19 cellular contexts compared by ENCODE assay signal in the genomic region with DNA sequence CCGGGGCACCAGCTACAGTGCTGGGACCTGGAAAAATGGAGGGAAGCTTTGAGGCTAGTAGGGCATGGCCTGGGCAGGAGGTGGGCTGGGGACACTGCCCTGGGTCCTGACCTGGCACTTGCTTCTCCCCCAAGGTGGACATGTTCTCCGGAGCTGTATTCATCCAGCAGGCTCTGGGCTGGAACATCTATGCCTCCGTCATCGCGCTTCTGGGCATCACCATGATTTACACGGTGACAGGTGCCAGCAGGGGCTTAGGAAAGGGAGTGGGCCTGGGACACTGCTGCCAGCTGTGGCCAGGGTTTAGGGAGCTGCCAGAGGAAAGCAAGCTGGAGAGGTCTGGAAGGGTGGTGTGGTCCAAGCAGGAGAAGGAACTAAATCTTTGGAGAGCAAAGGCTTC. TPM values are rescaled to one million over a fixed set of nuclear protein-coding genes. Genes with fewer than 3 reads are reported as not detected.
DNase-seq lines count a peak whose midpoint lies in the region; ATAC-seq and TF ChIP-seq lines count a peak whose summit lies in the region.
"Had no signal": no experiment of that assay in that cellular context is flagged by ENCODE, and none has a peak within 500 bp of the region (broad histone marks: within the 10 kb centered on the region; RNA-seq: fewer than 3 reads in every experiment).

No MANE protein-coding gene starts in this region.

- peaks cover 0 to 23% (median 8%) of the 10 kb centered on the region in 11 experiments; a peak in 11 of 22 replicates for H3K27me3 ChIP-seq in BLaER1 treated with 17β-estradiol and CSF1 and Interleukin-3, amounts not matched to agents 10 nM and 100 nM
- H3K27me3 ChIP-seq in CD8-positive, alpha-beta T cell (ENCODE audit: insufficient read depth, low read length), result no peaks in the 10 kb centered on the region
- H3K27me3 ChIP-seq in body of pancreas, result no peaks in the 10 kb centered on the region
- H3K27me3 ChIP-seq: adrenal gland had no signal

- no peaks in the 10 kb centered on the region for H3K9me3 ChIP-seq in BLaER1 treated with 17β-estradiol and CSF1 and Interleukin-3, amounts not matched to agents 10 nM and 100 nM (replicated peaks in 1 of 11)
- H3K9me3 ChIP-seq in CD8-positive, alpha-beta T cell (ENCODE audit: low read length), result no peaks in the 10 kb centered on the region
- H3K9me3 ChIP-seq in body of pancreas, result no peaks in the 10 kb centered on the region
- H3K9me3 ChIP-seq: adrenal gland, psoas muscle had no signal

- H3K27ac Mint-ChIP-seq in CD8-positive, alpha-beta T cell, result no peak overlapping the region
- peak overlapping the region in 1 of 2 donors; percentile 51 for H3K27ac Mint-ChIP-seq in effector memory CD8-positive, alpha-beta T cell
- peak overlapping the region in 1 of 3 experiments; percentile 31 for H3K27ac Mint-ChIP-seq in nephron
- H3K27ac Mint-ChIP-seq: activated CD4-positive, alpha-beta T cell treated with anti-CD3 and anti-CD28 coated beads, Interleukin-2, amount 10 ng/mL, durations not matched to agents 24 days and 14 days; activated CD8-positive, alpha-beta memory T cell treated with anti-CD3 and anti-CD28 coated beads, Interleukin-2, amount 10 ng/mL, durations not matched to agents 7 days and 5 days had no signal

- H3K9me3 Mint-ChIP-seq in CD8-positive, alpha-beta T cell, result no peaks in the 10 kb centered on the region
- no peaks in the 10 kb centered on the region for H3K9me3 Mint-ChIP-seq in effector memory CD8-positive, alpha-beta T cell
- no peaks in the 10 kb centered on the region for H3K9me3 Mint-ChIP-seq in nephron
- H3K9me3 Mint-ChIP-seq: activated CD4-positive, alpha-beta T cell treated with anti-CD3 and anti-CD28 coated beads, Interleukin-2, amount 10 ng/mL, durations not matched to agents 24 days and 14 days had no signal

- peaks cover 25 to 51% (median 42%) of the 10 kb centered on the region in 10 experiments for H3K4me1 ChIP-seq in BLaER1 treated with 17β-estradiol and CSF1 and Interleukin-3, amounts not matched to agents 10 nM and 100 nM
- peaks cover 16% of the 10 kb centered on the region for H3K4me1 ChIP-seq in CD8-positive, alpha-beta T cell (ENCODE audit: insufficient read depth, low read length)
- peaks cover 28% of the 10 kb centered on the region for H3K4me1 ChIP-seq in body of pancreas

- no peak overlapping the region for H3K27ac ChIP-seq in BLaER1 treated with 17β-estradiol and CSF1 and Interleukin-3, amounts not matched to agents 10 nM and 100 nM
- no peak overlapping the region for H3K27ac ChIP-seq in CD8-positive, alpha-beta T cell (ENCODE audit: low read depth, low read length)
- H3K27ac ChIP-seq in caudate nucleus (ENCODE audit: low read depth, low read length) (no peak overlapping the region), body of pancreas (no peak overlapping the region)
- H3K27ac ChIP-seq: adrenal gland, psoas muscle had no signal

- TF ChIP-seq CTCF in CD8-positive, alpha-beta T cell (IDR thresholded peaks at IDR 0.05), result no peak
- TF ChIP-seq CTCF in nephron (IDR thresholded peaks at IDR 0.05; ENCODE audit: unreplicated experiment in 3 of 3) (no peak), body of pancreas (IDR thresholded peaks at IDR 0.05) (no peak)

- TF ChIP-seq POLR2A in GM18505 (IDR thresholded peaks at IDR 0.05; ENCODE audit: borderline replicate concordance, extremely low read depth, insufficient read depth, insufficient read length) (no peak), body of pancreas (IDR thresholded peaks at IDR 0.05) (no peak)

- no peak for DNase-seq in CD8-positive, alpha-beta T cell
- DNase-seq in effector memory CD8-positive, alpha-beta T cell, result no peak
- DNase-seq in caudate nucleus (lab: John Stamatoyannopoulos, UW), result no peak
- no peak for DNase-seq in body of pancreas
- DNase-seq: activated CD4-positive, alpha-beta T cell treated with anti-CD3 and anti-CD28 coated beads, Interleukin-2, amount 10 ng/mL, durations not matched to agents 24 days and 14 days; activated CD8-positive, alpha-beta memory T cell treated with anti-CD3 and anti-CD28 coated beads, Interleukin-2, amount 10 ng/mL, durations not matched to agents 7 days and 5 days; adrenal gland; KG1; left cardiac atrium; NCI-H1436 treated with DMSO at 0.1 percent for 48 hours; SW 1271 had no signal

- peaks cover 0 to 40% (median 7%) of the 10 kb centered on the region in 11 experiments; a peak in 9 of 22 replicates for H4K20me1 ChIP-seq in BLaER1 treated with 17β-estradiol and CSF1 and Interleukin-3, amounts not matched to agents 10 nM and 100 nM

- no peaks in the 10 kb centered on the region for H3K27me3 Mint-ChIP-seq in CD8-positive, alpha-beta T cell (ENCODE audit: low read depth)
- H3K27me3 Mint-ChIP-seq in effector memory CD8-positive, alpha-beta T cell, result no peaks in the 10 kb centered on the region
- H3K27me3 Mint-ChIP-seq in nephron (ENCODE audit: low read depth), result peaks cover 55% of the 10 kb centered on the region

- CTCF ChIA-PET in CD8-positive, alpha-beta T cell (lab: Charles Lee), result interaction anchor here (2.0 kb wide), 1 partner anchor 26 kb away, joined by 7 read pairs; no protein-coding TSS in a partner anchor

- peak overlapping the region in 6 of 11 experiments; percentile 91 to 100 (median 98); a peak in 8 of 22 replicates for H3K4me2 ChIP-seq in BLaER1 treated with 17β-estradiol and CSF1 and Interleukin-3, amounts not matched to agents 10 nM and 100 nM

- peak overlapping the region; percentile 39 for H3K4me3 Mint-ChIP-seq in CD8-positive, alpha-beta T cell
- peak overlapping the region; percentile 91 to 92 for H3K4me3 Mint-ChIP-seq in effector memory CD8-positive, alpha-beta T cell
- peak overlapping the region; percentile 78 to 88 (median 85) for H3K4me3 Mint-ChIP-seq in nephron
- H3K4me3 Mint-ChIP-seq: activated CD4-positive, alpha-beta T cell treated with anti-CD3 and anti-CD28 coated beads, Interleukin-2, amount 10 ng/mL, durations not matched to agents 24 days and 14 days; activated CD8-positive, alpha-beta memory T cell treated with anti-CD3 and anti-CD28 coated beads, Interleukin-2, amount 10 ng/mL, durations not matched to agents 7 days and 5 days had no signal

- no peak overlapping the region for H3K4me3 ChIP-seq in BLaER1 treated with 17β-estradiol and CSF1 and Interleukin-3, amounts not matched to agents 10 nM and 100 nM
- no peak overlapping the region for H3K4me3 ChIP-seq in CD8-positive, alpha-beta T cell (ENCODE audit: low read depth, low read length)
- H3K4me3 ChIP-seq in body of pancreas, result no peak overlapping the region
- H3K4me3 ChIP-seq: adrenal gland, psoas muscle had no signal

- H3K36me3 Mint-ChIP-seq in CD8-positive, alpha-beta T cell, result peaks cover 8% of the 10 kb centered on the region
- H3K36me3 Mint-ChIP-seq in effector memory CD8-positive, alpha-beta T cell (ENCODE audit: insufficient read depth), result peaks cover 12% of the 10 kb centered on the region
- peaks cover 11% of the 10 kb centered on the region for H3K36me3 Mint-ChIP-seq in nephron (ENCODE audit: low read depth)

- intact Hi-C loops in CD8-positive, alpha-beta T cell (cut with DNase I, micrococcal nuclease), result loop anchor here in 1 of 2 experiments (2.0 kb wide), 1 partner anchor 23 kb away; a partner anchor contains a TSS
- intact Hi-C loops in body of pancreas (cut with DNase I), result no loop called here

- ATAC-seq in CD8-positive, alpha-beta T cell, result no peak
- ATAC-seq in effector memory CD8-positive, alpha-beta T cell (replicated peaks), result no peak
- ATAC-seq in GM18505 (IDR thresholded peaks at IDR 0.05; ENCODE audit: unreplicated experiment) (no peak), body of pancreas (no peak)
- ATAC-seq: activated CD8-positive, alpha-beta memory T cell treated with anti-CD3 and anti-CD28 coated beads, Interleukin-2, amount 10 ng/mL, durations not matched to agents 7 days and 5 days; left cardiac atrium; psoas muscle had no signal

- H3K36me3 ChIP-seq in BLaER1 treated with 17β-estradiol and CSF1 and Interleukin-3, amounts not matched to agents 10 nM and 100 nM, result peaks cover 0 to 20% (median 14%) of the 10 kb centered on the region in 11 experiments; a peak in 15 of 22 replicates
- H3K36me3 ChIP-seq in CD8-positive, alpha-beta T cell (ENCODE audit: insufficient read depth, low read length), result no peaks in the 10 kb centered on the region
- no peaks in the 10 kb centered on the region for H3K36me3 ChIP-seq in body of pancreas (replicated peaks in 1 of 2; ENCODE audit: insufficient read depth in 1 of 2, low read depth in 2 of 2)

- no peak overlapping the region for H3K9ac ChIP-seq in BLaER1 treated with 17β-estradiol and CSF1 and Interleukin-3, amounts not matched to agents 10 nM and 100 nM

- WGBS in body of pancreas, 2 donors, result 80 to 91% methylated on average over 2 to 6 of the region's 6 CpGs

- POLR2A ChIA-PET in CD8-positive, alpha-beta T cell (lab: Charles Lee), result interaction anchor here (3.7 to 4.0 kb wide), 2 partner anchors 8 to 21 kb away, joined by 18 to 23 read pairs; a partner anchor contains a TSS

- peaks cover 11% of the 10 kb centered on the region for H3K4me1 Mint-ChIP-seq in CD8-positive, alpha-beta T cell (ENCODE audit: low read depth)
- peaks cover 4 to 8% of the 10 kb centered on the region in 2 donors for H3K4me1 Mint-ChIP-seq in effector memory CD8-positive, alpha-beta T cell (ENCODE audit: low read depth in 2 of 2)
- H3K4me1 Mint-ChIP-seq in nephron, result peaks cover 9% of the 10 kb centered on the region

RNA-seq across cellular contexts. Expression of a gene that starts 3.1 kb away (rescaled TPM):
- 1 to 10 TPM; 1.8 to 2.4 TPM for total RNA-seq in CD8-positive, alpha-beta T cell
- under 1 TPM in 1 of 2 donors, not detected in 1; 0.26 TPM for total RNA-seq in body of pancreas
- total RNA-seq: activated CD4-positive, alpha-beta T cell treated with anti-CD3 and anti-CD28 coated beads, Interleukin-2, amount 10 ng/mL, durations not matched to agents 24 days and 14 days; activated CD8-positive, alpha-beta memory T cell treated with anti-CD3 and anti-CD28 coated beads, Interleukin-2, amount 10 ng/mL, durations not matched to agents 7 days and 5 days; fibroblast of lung; glomerular endothelial cell; left cardiac atrium; mesenteric fat pad; psoas muscle had no signal

RNA-seq across cellular contexts. Expression of a gene that starts 14.1 kb away (rescaled TPM):
- under 1 TPM; 0.31 to 0.60 TPM for total RNA-seq in CD8-positive, alpha-beta T cell
- total RNA-seq in body of pancreas, result 10 to 100 TPM in 1 of 2 donors, 1 to 10 TPM in 1; 8.6 to 16.6 TPM

RNA-seq across cellular contexts. Expression of a gene that starts 22.2 kb away (rescaled TPM):
- 10 to 100 TPM; 62.8 to 67.8 TPM for total RNA-seq in CD8-positive, alpha-beta T cell
- total RNA-seq in body of pancreas, result 10 to 100 TPM; 72.9 to 77.5 TPM

RNA-seq across cellular contexts. Expression of a gene that starts 26.7 kb away (rescaled TPM):
- 10 to 100 TPM; 22.4 to 24.0 TPM for total RNA-seq in CD8-positive, alpha-beta T cell
- 10 to 100 TPM in 1 of 2 donors, 1 to 10 TPM in 1; 4.2 to 13.2 TPM for total RNA-seq in body of pancreas

RNA-seq across cellular contexts. Expression of a gene that starts 41.7 kb away (rescaled TPM):
- total RNA-seq in CD8-positive, alpha-beta T cell, result not detected
- not detected for total RNA-seq in body of pancreas
- total RNA-seq: activated CD4-positive, alpha-beta T cell treated with anti-CD3 and anti-CD28 coated beads, Interleukin-2, amount 10 ng/mL, durations not matched to agents 24 days and 14 days; activated CD8-positive, alpha-beta memory T cell treated with anti-CD3 and anti-CD28 coated beads, Interleukin-2, amount 10 ng/mL, durations not matched to agents 7 days and 5 days; adrenal gland; bronchial epithelial cell; fibroblast of lung; glomerular endothelial cell; left cardiac atrium; mesenteric fat pad had no signal

Comparison
In these comparisons a context has a peak if more than half of its experiments do, and no peak if none do; other contexts are left out.
1. H3K4me3 Mint-ChIP-seq: peak in every context shown above with its lines; median percentile 92 in effector memory CD8-positive, alpha-beta T cell; 85 in nephron; 39 in CD8-positive, alpha-beta T cell.
2. RNA of a gene that starts 14.1 kb away (total RNA-seq): 8.6 to 16.6 TPM in body of pancreas; 0.31 to 0.60 TPM in CD8-positive, alpha-beta T cell; every median in the first group is over 4 times any median in the second.